In genomic region chr20:12458241-12458640, GRCh38 we compare ENCODE assay signal across 32 cellular contexts.
DNase-seq lines count a peak whose midpoint lies in the region; ATAC-seq, FAIRE-seq and TF ChIP-seq lines count a peak whose summit lies in the region.
"Had no signal": no experiment of that assay in that cellular context is flagged by ENCODE, and none has a peak within 500 bp of the region (broad histone marks: within the 10 kb centered on the region; RNA-seq: fewer than 3 reads in every experiment).

No MANE protein-coding gene starts in this region.

- H3K27me3 ChIP-seq in HepG2 (ENCODE audit: control insufficient read depth in 1 of 2, insufficient read depth in 2 of 2, low read length in 2 of 2): no peaks in the 10 kb centered on the region
- no peaks in the 10 kb centered on the region for H3K27me3 ChIP-seq in right lobe of liver
- H3K27me3 ChIP-seq: BE2C; BLaER1; BLaER1 treated with 17β-estradiol and CSF1 and Interleukin-3, amounts not matched to agents 10 nM and 100 nM had no signal

- ATAC-seq in HepG2: no peak
- no peak for ATAC-seq in right lobe of liver
- ATAC-seq in A549: no peak
- no peak for ATAC-seq in GM21717 (IDR thresholded peaks at IDR 0.05; ENCODE audit: unreplicated experiment)
- ATAC-seq: CD8-positive, alpha-beta T cell had no signal

- intact Hi-C loops in HepG2 (cut with micrococcal nuclease; ENCODE audit: unreplicated experiment) (no loop called here), right lobe of liver (cut with DNase I) (no loop called here)

- H3K27ac ChIP-seq in HepG2 (ENCODE audit: extremely low read length, insufficient read depth, low read length) (no peak overlapping the region), right lobe of liver (no peak overlapping the region), A549 (no peak overlapping the region)
- H3K27ac ChIP-seq: 22Rv1; BLaER1; BLaER1 treated with 17β-estradiol and CSF1 and Interleukin-3, amounts not matched to agents 10 nM and 100 nM; C4-2B had no signal

- no peak overlapping the region for H3K4me2 ChIP-seq in HepG2 (ENCODE audit: low read depth, low read length)
- no peak overlapping the region for H3K4me2 ChIP-seq in A549
- H3K4me2 ChIP-seq: BLaER1; BLaER1 treated with 17β-estradiol and CSF1 and Interleukin-3, amounts not matched to agents 10 nM and 100 nM had no signal

- no peak overlapping the region for H3K9ac ChIP-seq in HepG2 (ENCODE audit: insufficient read depth, low read depth, low read length)
- H3K9ac ChIP-seq: BLaER1; BLaER1 treated with 17β-estradiol and CSF1 and Interleukin-3, amounts not matched to agents 10 nM and 100 nM had no signal

- POLR2A ChIA-PET in HepG2 (lab: Yijun Ruan, JAX) (no interaction called here), A549 (lab: Yijun Ruan, JAX) (no interaction called here)

- no peak for TF ChIP-seq EP300 in HepG2 (IDR thresholded peaks at IDR 0.05; ENCODE audit: low read depth in 2 of 2, low read length in 2 of 2)
- TF ChIP-seq EP300 in HepG2 (CRISPR knock-in tag; IDR thresholded peaks at IDR 0.05; ENCODE audit: borderline replicate concordance): no peak
- no peak for TF ChIP-seq EP300 in A549 (IDR thresholded peaks at IDR 0.05)

- H2AFZ ChIP-seq in HepG2 (ENCODE audit: low read length): no peak overlapping the region

- FAIRE-seq in HepG2 (lab: Jason Lieb, UNC): no peak
- FAIRE-seq in A549 (lab: Jason Lieb, UNC): no peak
- FAIRE-seq: A204.1, D721Med had no signal

- CTCF ChIA-PET in HepG2 (lab: Yijun Ruan, JAX; ENCODE audit: low intra/inter-chr PET ratio, low total read pairs): no interaction called here
- CTCF ChIA-PET in A549 (lab: Yijun Ruan, JAX): no interaction called here

- no peaks in the 10 kb centered on the region for H3K4me1 ChIP-seq in HepG2 (ENCODE audit: insufficient read depth, low read length)
- H3K4me1 ChIP-seq in right lobe of liver: no peaks in the 10 kb centered on the region
- H3K4me1 ChIP-seq in A549: no peaks in the 10 kb centered on the region
- H3K4me1 ChIP-seq: BE2C; BLaER1; BLaER1 treated with 17β-estradiol and CSF1 and Interleukin-3, amounts not matched to agents 10 nM and 100 nM; Caco-2 had no signal

- BruUV-seq in HepG2 (replicated peaks; lab: Mats Ljungman, UMichigan): no TSS peak

- H3K4me3 ChIP-seq in HepG2 (replicated peaks in 1 of 3; ENCODE audit: insufficient read depth in 1 of 3, low read depth in 2 of 3, low read length in 3 of 3) (no peak overlapping the region), right lobe of liver (no peak overlapping the region), A549 (no peak overlapping the region), epithelial cell of esophagus (ENCODE audit: low read length) (no peak overlapping the region)
- H3K4me3 ChIP-seq: BLaER1; BLaER1 treated with 17β-estradiol and CSF1 and Interleukin-3, amounts not matched to agents 10 nM and 100 nM had no signal

- H3K36me3 ChIP-seq in HepG2 (replicated peaks in 1 of 2; ENCODE audit: control insufficient read depth in 1 of 2, insufficient read depth in 2 of 2, low read length in 2 of 2): no peaks in the 10 kb centered on the region
- no peaks in the 10 kb centered on the region for H3K36me3 ChIP-seq in right lobe of liver
- H3K36me3 ChIP-seq: BE2C; BLaER1; BLaER1 treated with 17β-estradiol and CSF1 and Interleukin-3, amounts not matched to agents 10 nM and 100 nM had no signal

- TF ChIP-seq CTCF in HepG2 (CRISPR knock-in tag; IDR thresholded peaks at IDR 0.05) (no peak), right lobe of liver (IDR thresholded peaks at IDR 0.05) (no peak), A549 (IDR thresholded peaks at IDR 0.05) (no peak), epithelial cell of esophagus (IDR thresholded peaks at IDR 0.05; ENCODE audit: insufficient read depth, low read depth, low read length, missing control alignments) (no peak)

- TF ChIP-seq RAD21 in HepG2 (CRISPR knock-in tag; IDR thresholded peaks at IDR 0.05) (no peak), A549 (conservative IDR thresholded peaks at IDR 0.05 in 1 of 2, IDR thresholded peaks at IDR 0.05 in 1 of 2) (no peak)

- H4K20me1 ChIP-seq in HepG2 (ENCODE audit: insufficient read depth, low read length): no peaks in the 10 kb centered on the region
- H4K20me1 ChIP-seq: BLaER1; BLaER1 treated with 17β-estradiol and CSF1 and Interleukin-3, amounts not matched to agents 10 nM and 100 nM had no signal

- in situ Hi-C loops in HepG2 (cut with HindIII; ENCODE audit: extremely low pct_ligation_motif_present, low pct_unique_long_range_greater_than_20kb): no loop called here

- DNase-seq in HepG2 (ENCODE audit: low spot score) (no peak), right lobe of liver (no peak), A549 (ENCODE audit: low read depth in 1 of 2, low spot score in 1 of 2) (no peak), epithelial cell of esophagus (ENCODE audit: low read depth) (peak; percentile 19)
- no peak for DNase-seq in activated CD4-positive, alpha-beta T cell treated with anti-CD3 and anti-CD28 coated beads for 48 hours
- DNase-seq: 8988T; ACHN; AML-193; BE2C; C1 segment of cervical spinal cord; Caco-2; Calu3; CD4-positive, alpha-beta memory T cell; CD4-positive, alpha-beta T cell; CD4-positive, CD25-positive, alpha-beta regulatory T cell; CD8-positive, alpha-beta memory T cell; CD8-positive, alpha-beta T cell; COR-L47; DMS 273 treated with DMSO at 0.1 percent for 48 hours; DMS153; DMS53; DMS79; DMS79 treated with DMSO at 0.1 percent for 48 hours; DND-41; EL had no signal

- H3K79me2 ChIP-seq in HepG2 (ENCODE audit: insufficient read depth, low read length): no peaks in the 10 kb centered on the region

- TF ChIP-seq POLR2A in HepG2 (IDR thresholded peaks at IDR 0.05; ENCODE audit: insufficient read depth in 1 of 2, low read depth in 2 of 2, low read length in 2 of 2): no peak
- no peak for TF ChIP-seq POLR2A in right lobe of liver (IDR thresholded peaks at IDR 0.05)
- no peak for TF ChIP-seq POLR2A in A549 (IDR thresholded peaks at IDR 0.05; ENCODE audit: low read length)

- H3K9me3 ChIP-seq in HepG2 (ENCODE audit: low read length) (peaks cover 20% of the 10 kb centered on the region), right lobe of liver (no peaks in the 10 kb centered on the region), A549 (no peaks in the 10 kb centered on the region)
- H3K9me3 ChIP-seq: BE2C; BLaER1; BLaER1 treated with 17β-estradiol and CSF1 and Interleukin-3, amounts not matched to agents 10 nM and 100 nM; Caco-2 had no signal

TF ChIP-seq in HepG2, 621 proteins besides CTCF, POLR2A, EP300 and RAD21 (continues in another document):
- peak; percentile 53 to 58 for TF ChIP-seq MAFK (conservative IDR thresholded peaks at IDR 0.05 in 1 of 2, IDR thresholded peaks at IDR 0.05 in 1 of 2; ENCODE audit: low read length in 2 of 2)

TF ChIP-seq in A549, 52 proteins besides CTCF, POLR2A, EP300 and RAD21:
- no peak for TF ChIP-seq HEYL (CRISPR knock-in tag; IDR thresholded peaks at IDR 0.05)
- TF ChIP-seq MAFK (IDR thresholded peaks at IDR 0.05; ENCODE audit: partially characterized antibody): peak; percentile 37

Comparison
In these comparisons a context has a peak if more than half of its experiments do, and no peak if none do; other contexts are left out.
1. Of the 38 proteins assayed by ChIP-seq in both HepG2 and A549: peak only in HepG2: none; only in A549: none; in both: MAFK; in neither: 37.